8 cellular contexts compared by ENCODE assay signal in genomic region chr15:89087066-89087829, GRCh38. TPM values are rescaled to one million over a fixed set of nuclear protein-coding genes. Genes with fewer than 3 reads are reported as not detected.
DNase-seq lines count a peak whose midpoint lies in the region; ATAC-seq, FAIRE-seq and TF ChIP-seq lines count a peak whose summit lies in the region.

No MANE protein-coding gene starts in this region.

- FAIRE-seq in small intestine (lab: Jason Lieb, UNC), result no peak

- no peaks in the 10 kb centered on the region for H3K27me3 Mint-ChIP-seq in glutamatergic neuron (ENCODE audit: unreplicated experiment)

- DNase-seq in WERI-Rb-1 (no peak), small intestine (no peak), glutamatergic neuron (no peak), GM03348 (ENCODE audit: low spot score) (no peak)

- no peaks in the 10 kb centered on the region for H3K36me3 Mint-ChIP-seq in glutamatergic neuron (ENCODE audit: unreplicated experiment)

- peak overlapping the region; percentile 73 for H3K27ac ChIP-seq in WERI-Rb-1
- H3K27ac ChIP-seq in small intestine (ENCODE audit: low read depth in 1 of 2, low read length in 1 of 2), result peak overlapping the region; percentile 85 to 97

- H3K27me3 ChIP-seq in WERI-Rb-1 (ENCODE audit: insufficient read depth, low read depth, severe bottlenecking), result no peaks in the 10 kb centered on the region
- no peaks in the 10 kb centered on the region for H3K27me3 ChIP-seq in small intestine (ENCODE audit: control insufficient read depth in 2 of 2, insufficient read depth in 2 of 2, low read length in 2 of 2)

- peak overlapping the region; percentile 50 for H3K4me3 ChIP-seq in GM12875 (ENCODE audit: low read depth, low read length)
- H3K4me3 ChIP-seq in WERI-Rb-1 (ENCODE audit: low read depth, low read length), result peak overlapping the region; percentile 37
- H3K4me3 ChIP-seq in iPS-11a (ENCODE audit: low read depth, low read length), result peak overlapping the region; percentile 36
- H3K4me3 ChIP-seq in small intestine (ENCODE audit: low read depth in 1 of 2, low read length in 2 of 2), result peak overlapping the region; percentile 33 to 53

- 62 to 69% (median 66%) methylated on average over 13 of the region's 13 CpGs for WGBS in small intestine, 3 donors

- ATAC-seq in HG03378 (IDR thresholded peaks at IDR 0.05; ENCODE audit: unreplicated experiment) (no peak), GM18517 (IDR thresholded peaks at IDR 0.05; ENCODE audit: unreplicated experiment) (no peak)

- H3K36me3 ChIP-seq in WERI-Rb-1 (peaks cover 6% of the 10 kb centered on the region; the same call in 1 of the 2 replicates), small intestine (ENCODE audit: control insufficient read depth in 2 of 2, insufficient read depth in 2 of 2, low read length in 2 of 2) (no peaks in the 10 kb centered on the region)

- H3K4me3 Mint-ChIP-seq in glutamatergic neuron (ENCODE audit: unreplicated experiment), result no peak overlapping the region

- no peak overlapping the region for H3K27ac Mint-ChIP-seq in glutamatergic neuron (ENCODE audit: unreplicated experiment)

- peaks cover 5% of the 10 kb centered on the region for H3K9me3 Mint-ChIP-seq in glutamatergic neuron (ENCODE audit: unreplicated experiment)

- H3K4me1 ChIP-seq in small intestine (ENCODE audit: control insufficient read depth in 2 of 2, insufficient read depth in 1 of 2, low read depth in 1 of 2, low read length in 1 of 2), result peaks cover 0 to 9% of the 10 kb centered on the region in 2 donors

- no peak for TF ChIP-seq CTCF in GM12875 (IDR thresholded peaks at IDR 0.05; ENCODE audit: borderline replicate concordance, insufficient read depth, low read depth, low read length)
- TF ChIP-seq CTCF in WERI-Rb-1 (IDR thresholded peaks at IDR 0.05; ENCODE audit: low read depth, low read length), result no peak
- TF ChIP-seq CTCF in glutamatergic neuron (IDR thresholded peaks at IDR 0.05; ENCODE audit: partially characterized antibody, unreplicated experiment), result no peak

- no peaks in the 10 kb centered on the region for H3K9me3 ChIP-seq in WERI-Rb-1 (ENCODE audit: severe bottlenecking)
- H3K9me3 ChIP-seq in small intestine (ENCODE audit: control insufficient read depth, low read depth), result no peaks in the 10 kb centered on the region

- peaks cover 31% of the 10 kb centered on the region for H3K4me1 Mint-ChIP-seq in glutamatergic neuron (ENCODE audit: low read depth, unreplicated experiment)

RNA-seq across cellular contexts. Expression of gene ABHD2, which starts 1.0 kb away (rescaled TPM):
- 10 to 100 TPM in 1 of 3 donors, 1 to 10 TPM in 2; 6.7 to 28.9 (median 8.6) TPM for polyA plus RNA-seq in small intestine
- total RNA-seq in glutamatergic neuron (ENCODE audit: unreplicated experiment), result 101 TPM
